In genomic region chr11:10307411-10308207, GRCh38 we compare ENCODE assay signal across 1 cellular context.
A peak's percentile ranks its signal among the peaks of the same experiment; 100 is the strongest.
TF ChIP-seq lines count a peak whose summit lies in the region.

No MANE protein-coding gene starts in this region.

TF ChIP-seq in HEK293, 187 proteins besides CTCF, POLR2A, EP300 and RAD21 (continued from another document and continues in another):
- TF ChIP-seq, protein P1, sequence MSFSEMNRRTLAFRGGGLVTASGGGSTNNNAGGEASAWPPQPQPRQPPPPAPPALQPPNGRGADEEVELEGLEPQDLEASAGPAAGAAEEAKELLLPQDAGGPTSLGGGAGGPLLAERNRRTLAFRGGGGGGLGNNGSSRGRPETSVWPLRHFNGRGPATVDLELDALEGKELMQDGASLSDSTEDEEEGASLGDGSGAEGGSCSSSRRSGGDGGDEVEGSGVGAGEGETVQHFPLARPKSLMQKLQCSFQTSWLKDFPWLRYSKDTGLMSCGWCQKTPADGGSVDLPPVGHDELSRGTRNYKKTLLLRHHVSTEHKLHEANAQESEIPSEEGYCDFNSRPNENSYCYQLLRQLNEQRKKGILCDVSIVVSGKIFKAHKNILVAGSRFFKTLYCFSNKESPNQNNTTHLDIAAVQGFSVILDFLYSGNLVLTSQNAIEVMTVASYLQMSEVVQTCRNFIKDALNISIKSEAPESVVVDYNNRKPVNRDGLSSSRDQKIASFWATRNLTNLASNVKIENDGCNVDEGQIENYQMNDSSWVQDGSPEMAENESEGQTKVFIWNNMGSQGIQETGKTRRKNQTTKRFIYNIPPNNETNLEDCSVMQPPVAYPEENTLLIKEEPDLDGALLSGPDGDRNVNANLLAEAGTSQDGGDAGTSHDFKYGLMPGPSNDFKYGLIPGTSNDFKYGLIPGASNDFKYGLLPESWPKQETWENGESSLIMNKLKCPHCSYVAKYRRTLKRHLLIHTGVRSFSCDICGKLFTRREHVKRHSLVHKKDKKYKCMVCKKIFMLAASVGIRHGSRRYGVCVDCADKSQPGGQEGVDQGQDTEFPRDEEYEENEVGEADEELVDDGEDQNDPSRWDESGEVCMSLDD (tag by site-specific recombination; IDR thresholded peaks at IDR 0.05) = peak; percentile 81
- TF ChIP-seq KLF8 (tag by site-specific recombination; IDR thresholded peaks at IDR 0.05) = peak; percentile 80; the same call in 1 of the 2 replicates
- TF ChIP-seq ZNF184 (tag by site-specific recombination; IDR thresholded peaks at IDR 0.05) = no peak
- no peak for TF ChIP-seq ZNF274 (IDR thresholded peaks at IDR 0.05; ENCODE audit: low read length)
- no peak for TF ChIP-seq ZNF274 (tag by site-specific recombination; IDR thresholded peaks at IDR 0.05; ENCODE audit: borderline replicate concordance)
- no peak for TF ChIP-seq ZNF544 (tag by site-specific recombination; IDR thresholded peaks at IDR 0.05)
- TF ChIP-seq ZNF785 (tag by site-specific recombination; IDR thresholded peaks at IDR 0.05) = no peak
- no peak for TF ChIP-seq ZFP3 (tag by site-specific recombination; IDR thresholded peaks at IDR 0.05; ENCODE audit: low read depth)
- no peak for TF ChIP-seq ZNF510 (tag by site-specific recombination; IDR thresholded peaks at IDR 0.05; ENCODE audit: insufficient replicate concordance)
- TF ChIP-seq, protein P2, sequence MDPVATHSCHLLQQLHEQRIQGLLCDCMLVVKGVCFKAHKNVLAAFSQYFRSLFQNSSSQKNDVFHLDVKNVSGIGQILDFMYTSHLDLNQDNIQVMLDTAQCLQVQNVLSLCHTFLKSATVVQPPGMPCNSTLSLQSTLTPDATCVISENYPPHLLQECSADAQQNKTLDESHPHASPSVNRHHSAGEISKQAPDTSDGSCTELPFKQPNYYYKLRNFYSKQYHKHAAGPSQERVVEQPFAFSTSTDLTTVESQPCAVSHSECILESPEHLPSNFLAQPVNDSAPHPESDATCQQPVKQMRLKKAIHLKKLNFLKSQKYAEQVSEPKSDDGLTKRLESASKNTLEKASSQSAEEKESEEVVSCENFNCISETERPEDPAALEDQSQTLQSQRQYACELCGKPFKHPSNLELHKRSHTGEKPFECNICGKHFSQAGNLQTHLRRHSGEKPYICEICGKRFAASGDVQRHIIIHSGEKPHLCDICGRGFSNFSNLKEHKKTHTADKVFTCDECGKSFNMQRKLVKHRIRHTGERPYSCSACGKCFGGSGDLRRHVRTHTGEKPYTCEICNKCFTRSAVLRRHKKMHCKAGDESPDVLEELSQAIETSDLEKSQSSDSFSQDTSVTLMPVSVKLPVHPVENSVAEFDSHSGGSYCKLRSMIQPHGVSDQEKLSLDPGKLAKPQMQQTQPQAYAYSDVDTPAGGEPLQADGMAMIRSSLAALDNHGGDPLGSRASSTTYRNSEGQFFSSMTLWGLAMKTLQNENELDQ (tag by site-specific recombination; IDR thresholded peaks at IDR 0.05; ENCODE audit: low read depth) = no peak
- no peak for TF ChIP-seq ZNF501 (tag by site-specific recombination; IDR thresholded peaks at IDR 0.05)
- no peak for TF ChIP-seq ZNF37A (tag by site-specific recombination; IDR thresholded peaks at IDR 0.05)
- TF ChIP-seq ZNF19 (tag by site-specific recombination; IDR thresholded peaks at IDR 0.05; ENCODE audit: low read depth) = no peak
- TF ChIP-seq ZNF16 (tag by site-specific recombination; IDR thresholded peaks at IDR 0.05; ENCODE audit: low read depth) = no peak
- TF ChIP-seq, protein P3, sequence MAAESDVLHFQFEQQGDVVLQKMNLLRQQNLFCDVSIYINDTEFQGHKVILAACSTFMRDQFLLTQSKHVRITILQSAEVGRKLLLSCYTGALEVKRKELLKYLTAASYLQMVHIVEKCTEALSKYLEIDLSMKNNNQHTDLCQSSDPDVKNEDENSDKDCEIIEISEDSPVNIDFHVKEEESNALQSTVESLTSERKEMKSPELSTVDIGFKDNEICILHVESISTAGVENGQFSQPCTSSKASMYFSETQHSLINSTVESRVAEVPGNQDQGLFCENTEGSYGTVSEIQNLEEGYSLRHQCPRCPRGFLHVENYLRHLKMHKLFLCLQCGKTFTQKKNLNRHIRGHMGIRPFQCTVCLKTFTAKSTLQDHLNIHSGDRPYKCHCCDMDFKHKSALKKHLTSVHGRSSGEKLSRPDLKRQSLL (tag by site-specific recombination; IDR thresholded peaks at IDR 0.05) = no peak; the same call in 1 of the 2 replicates
- TF ChIP-seq GLI2 (tag by site-specific recombination; IDR thresholded peaks at IDR 0.05; ENCODE audit: borderline replicate concordance, low read depth) = no peak
- no peak for TF ChIP-seq ZNF623 (tag by site-specific recombination; IDR thresholded peaks at IDR 0.05)
- TF ChIP-seq, protein P4, sequence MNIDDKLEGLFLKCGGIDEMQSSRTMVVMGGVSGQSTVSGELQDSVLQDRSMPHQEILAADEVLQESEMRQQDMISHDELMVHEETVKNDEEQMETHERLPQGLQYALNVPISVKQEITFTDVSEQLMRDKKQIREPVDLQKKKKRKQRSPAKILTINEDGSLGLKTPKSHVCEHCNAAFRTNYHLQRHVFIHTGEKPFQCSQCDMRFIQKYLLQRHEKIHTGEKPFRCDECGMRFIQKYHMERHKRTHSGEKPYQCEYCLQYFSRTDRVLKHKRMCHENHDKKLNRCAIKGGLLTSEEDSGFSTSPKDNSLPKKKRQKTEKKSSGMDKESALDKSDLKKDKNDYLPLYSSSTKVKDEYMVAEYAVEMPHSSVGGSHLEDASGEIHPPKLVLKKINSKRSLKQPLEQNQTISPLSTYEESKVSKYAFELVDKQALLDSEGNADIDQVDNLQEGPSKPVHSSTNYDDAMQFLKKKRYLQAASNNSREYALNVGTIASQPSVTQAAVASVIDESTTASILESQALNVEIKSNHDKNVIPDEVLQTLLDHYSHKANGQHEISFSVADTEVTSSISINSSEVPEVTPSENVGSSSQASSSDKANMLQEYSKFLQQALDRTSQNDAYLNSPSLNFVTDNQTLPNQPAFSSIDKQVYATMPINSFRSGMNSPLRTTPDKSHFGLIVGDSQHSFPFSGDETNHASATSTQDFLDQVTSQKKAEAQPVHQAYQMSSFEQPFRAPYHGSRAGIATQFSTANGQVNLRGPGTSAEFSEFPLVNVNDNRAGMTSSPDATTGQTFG (tag by site-specific recombination; IDR thresholded peaks at IDR 0.05; ENCODE audit: borderline replicate concordance) = no peak
- no peak for TF ChIP-seq BCL6B (tag by site-specific recombination; IDR thresholded peaks at IDR 0.05)
- 0 out of 2 replicates have a peak, but pooled peaks have one; percentile 4 for TF ChIP-seq ZSCAN23 (tag by site-specific recombination; IDR thresholded peaks at IDR 0.05)
- TF ChIP-seq, protein P5, sequence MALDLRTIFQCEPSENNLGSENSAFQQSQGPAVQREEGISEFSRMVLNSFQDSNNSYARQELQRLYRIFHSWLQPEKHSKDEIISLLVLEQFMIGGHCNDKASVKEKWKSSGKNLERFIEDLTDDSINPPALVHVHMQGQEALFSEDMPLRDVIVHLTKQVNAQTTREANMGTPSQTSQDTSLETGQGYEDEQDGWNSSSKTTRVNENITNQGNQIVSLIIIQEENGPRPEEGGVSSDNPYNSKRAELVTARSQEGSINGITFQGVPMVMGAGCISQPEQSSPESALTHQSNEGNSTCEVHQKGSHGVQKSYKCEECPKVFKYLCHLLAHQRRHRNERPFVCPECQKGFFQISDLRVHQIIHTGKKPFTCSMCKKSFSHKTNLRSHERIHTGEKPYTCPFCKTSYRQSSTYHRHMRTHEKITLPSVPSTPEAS (tag by site-specific recombination; IDR thresholded peaks at IDR 0.05) = no peak; the same call in 1 of the 2 replicates
- no peak for TF ChIP-seq ZNF530 (tag by site-specific recombination; IDR thresholded peaks at IDR 0.05; ENCODE audit: low read depth)
- TF ChIP-seq ZNF529 (tag by site-specific recombination; IDR thresholded peaks at IDR 0.05; ENCODE audit: insufficient replicate concordance) = no peak
- no peak for TF ChIP-seq SALL2 (tag by site-specific recombination; IDR thresholded peaks at IDR 0.05; ENCODE audit: borderline replicate concordance)
- TF ChIP-seq TCF7L2 (IDR thresholded peaks at IDR 0.05; ENCODE audit: borderline replicate concordance, low read depth, low read length) = no peak
- no peak for TF ChIP-seq ZNF311 (tag by site-specific recombination; IDR thresholded peaks at IDR 0.05; ENCODE audit: borderline replicate concordance)
- TF ChIP-seq ZSCAN18 (tag by site-specific recombination; IDR thresholded peaks at IDR 0.05) = no peak
- TF ChIP-seq KLF10 (tag by site-specific recombination; IDR thresholded peaks at IDR 0.05) = 0 out of 2 replicates have a peak, but pooled peaks have one; percentile 21
- TF ChIP-seq ZNF449 (tag by site-specific recombination; IDR thresholded peaks at IDR 0.05) = peak; percentile 32; the same call in 1 of the 2 replicates
- TF ChIP-seq ZNF571 (tag by site-specific recombination; IDR thresholded peaks at IDR 0.05) = no peak
- TF ChIP-seq ATF2 (tag by site-specific recombination; IDR thresholded peaks at IDR 0.05; ENCODE audit: low read depth) = no peak
- TF ChIP-seq, protein P6, sequence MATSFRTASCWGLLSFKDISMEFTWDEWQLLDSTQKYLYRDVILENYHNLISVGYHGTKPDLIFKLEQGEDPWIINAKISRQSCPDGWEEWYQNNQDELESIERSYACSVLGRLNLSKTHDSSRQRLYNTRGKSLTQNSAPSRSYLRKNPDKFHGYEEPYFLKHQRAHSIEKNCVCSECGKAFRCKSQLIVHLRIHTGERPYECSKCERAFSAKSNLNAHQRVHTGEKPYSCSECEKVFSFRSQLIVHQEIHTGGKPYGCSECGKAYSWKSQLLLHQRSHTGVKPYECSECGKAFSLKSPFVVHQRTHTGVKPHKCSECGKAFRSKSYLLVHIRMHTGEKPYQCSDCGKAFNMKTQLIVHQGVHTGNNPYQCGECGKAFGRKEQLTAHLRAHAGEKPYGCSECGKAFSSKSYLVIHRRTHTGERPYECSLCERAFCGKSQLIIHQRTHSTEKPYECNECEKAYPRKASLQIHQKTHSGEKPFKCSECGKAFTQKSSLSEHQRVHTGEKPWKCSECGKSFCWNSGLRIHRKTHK (tag by site-specific recombination; IDR thresholded peaks at IDR 0.05) = no peak
- TF ChIP-seq ZNF639 (tag by site-specific recombination; IDR thresholded peaks at IDR 0.05) = peak; percentile 76; the same call in 1 of the 2 replicates
- peak; percentile 75 for TF ChIP-seq PRDM1 (tag by site-specific recombination; IDR thresholded peaks at IDR 0.05)
- peak; percentile 87 for TF ChIP-seq ZNF654 (tag by site-specific recombination; IDR thresholded peaks at IDR 0.05; ENCODE audit: low read depth)
- TF ChIP-seq ZNF843 (tag by site-specific recombination; IDR thresholded peaks at IDR 0.05) = peak; percentile 61
- peak; percentile 59 for TF ChIP-seq ZBTB17 (tag by site-specific recombination; IDR thresholded peaks at IDR 0.05)
- TF ChIP-seq ZNF146 (tag by site-specific recombination; IDR thresholded peaks at IDR 0.05) = no peak
- peak; percentile 67 for TF ChIP-seq BCL11A (tag by site-specific recombination; IDR thresholded peaks at IDR 0.05; ENCODE audit: low read depth)
